In genomic region chr11:9459573-9460321, GRCh38 we compare ENCODE assay signal across 8 cellular contexts. TPM values are rescaled to one million over a fixed set of nuclear protein-coding genes. Genes with fewer than 3 reads are reported as not detected.
DNase-seq lines count a peak whose midpoint lies in the region; ATAC-seq and TF ChIP-seq lines count a peak whose summit lies in the region.

No MANE protein-coding gene starts in this region.

- H3K79me2 ChIP-seq in osteoblast (ENCODE audit: insufficient read depth, low read length): peaks cover 45% of the 10 kb centered on the region

- H3K4me2 ChIP-seq in osteoblast (ENCODE audit: insufficient read depth, low read length): peak overlapping the region; percentile 81

- peak; percentile 21 for TF ChIP-seq CTCF in foreskin keratinocyte (conservative IDR thresholded peaks at IDR 0.05)
- no peak for TF ChIP-seq CTCF in osteoblast (IDR thresholded peaks at IDR 0.05; ENCODE audit: extremely low read depth, low read depth, low read length)

- DNase-seq in NCI-H345 (lab: John Stamatoyannopoulos, UW): peak; percentile 51
- DNase-seq in NCI-H345 treated with DMSO at 0.1 percent for 48 hours (lab: John Stamatoyannopoulos, UW; ENCODE audit: unreplicated experiment): no peak
- DNase-seq in NOMO-1 (lab: John Stamatoyannopoulos, UW; ENCODE audit: unreplicated experiment in 2 of 2): peak; percentile 26 to 59
- peak in 3 of 4 experiments; percentile 4 to 35 (median 16) for DNase-seq in activated naive CD4-positive, alpha-beta T cell (lab: John Stamatoyannopoulos, UW)
- DNase-seq in foreskin keratinocyte: peak; percentile 18 to 45
- peak; percentile 82 for DNase-seq in osteoblast (ENCODE audit: insufficient read length, low spot score, missing footprints)

- H3K9me3 ChIP-seq in osteoblast (ENCODE audit: low read depth, low read length): no peaks in the 10 kb centered on the region

- H3K36me3 ChIP-seq in osteoblast (ENCODE audit: insufficient read depth, low read length) (no peaks in the 10 kb centered on the region), urinary bladder (ENCODE audit: insufficient read depth) (no peaks in the 10 kb centered on the region)

- H4K20me1 ChIP-seq in osteoblast (ENCODE audit: insufficient read depth, low read length): no peaks in the 10 kb centered on the region

- peak overlapping the region; percentile 90 for H2AFZ ChIP-seq in osteoblast (ENCODE audit: low read length)

- H3K27ac ChIP-seq in foreskin keratinocyte: peak overlapping the region; percentile 96
- H3K27ac ChIP-seq in osteoblast (ENCODE audit: low read depth, low read length): peak overlapping the region; percentile 100
- H3K27ac ChIP-seq in urinary bladder (ENCODE audit: low read depth): peak overlapping the region; percentile 99

- 2% methylated on average over 25 of the region's 25 CpGs for WGBS in urinary bladder

- H3K4me3 ChIP-seq in osteoblast (ENCODE audit: insufficient read depth, low read length): peak overlapping the region; percentile 99
- H3K4me3 ChIP-seq in urinary bladder (ENCODE audit: low read depth, low read length): peak overlapping the region; percentile 79

- H3K27me3 ChIP-seq in foreskin keratinocyte (no peaks in the 10 kb centered on the region), osteoblast (ENCODE audit: insufficient read depth, low read length) (no peaks in the 10 kb centered on the region)

- H3K4me1 ChIP-seq in foreskin keratinocyte (peaks cover 7% of the 10 kb centered on the region), osteoblast (ENCODE audit: insufficient read depth, low read length) (peaks cover 12% of the 10 kb centered on the region), urinary bladder (ENCODE audit: insufficient read depth) (no peaks in the 10 kb centered on the region)

- ATAC-seq in foreskin keratinocyte (no peak), GM19467 (IDR thresholded peaks at IDR 0.05; ENCODE audit: unreplicated experiment) (no peak)

RNA-seq across cellular contexts. Expression of gene ZNF143, which starts 1.1 kb away (rescaled TPM):
- 22.7 and 24.1 TPM in 2 replicates for total RNA-seq in foreskin keratinocyte
- 10.8 and 11.4 TPM in 2 replicates for polyA plus RNA-seq in foreskin keratinocyte
- 23.3 and 26.4 TPM in 2 replicates for total RNA-seq in osteoblast
- 28.8 TPM for total RNA-seq in urinary bladder
- polyA plus RNA-seq in urinary bladder: 23.4 TPM
